8 cellular contexts compared by ENCODE assay signal in the genomic region with DNA sequence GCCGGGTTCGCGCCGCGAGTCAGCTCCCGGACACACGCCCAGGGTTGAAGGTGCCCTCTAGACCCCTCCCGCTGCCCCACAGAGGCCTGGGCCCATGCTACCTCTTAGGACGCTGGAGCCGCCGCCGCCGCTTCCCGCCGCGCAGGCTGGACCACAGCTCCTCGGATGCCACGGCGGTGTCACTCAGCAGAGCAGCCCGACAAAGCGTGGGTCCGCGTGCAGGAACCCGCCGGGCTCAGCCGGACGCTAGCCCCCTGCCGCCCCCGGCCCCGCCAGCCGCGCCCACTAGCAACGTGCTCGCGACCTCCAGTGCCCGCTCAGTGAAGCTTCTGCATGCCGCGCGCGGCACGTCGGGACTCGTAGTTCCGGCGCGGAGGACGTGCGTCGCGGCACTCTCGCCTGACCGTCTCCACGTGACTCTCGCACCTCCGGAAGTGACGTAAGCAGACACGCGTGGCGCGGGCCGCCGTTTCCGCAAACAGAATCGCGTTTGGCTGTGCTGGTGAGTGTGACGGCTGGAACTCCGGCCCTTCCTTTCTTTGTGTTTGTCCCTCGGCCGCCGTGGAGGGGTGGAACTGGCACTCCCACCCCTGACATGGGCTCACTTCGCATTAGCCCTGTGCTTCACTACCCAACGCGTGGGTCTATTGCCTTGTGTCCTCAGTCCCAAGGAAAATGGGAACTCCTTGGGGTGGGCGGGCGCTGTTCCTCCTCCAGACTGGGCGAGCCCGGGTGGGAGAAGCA. TPM values are rescaled to one million over a fixed set of nuclear protein-coding genes. Genes with fewer than 3 reads are reported as not detected.
DNase-seq lines count a peak whose midpoint lies in the region; ATAC-seq and TF ChIP-seq lines count a peak whose summit lies in the region.

TSS of gene FAM210A (minus strand) at position 331 of the 744 bp plus-strand sequence. CDS start 44,481 bp downstream, outside the sequence.
TSS of gene RNMT (plus strand) at position 446 of the 744 bp plus-strand sequence. CDS start 4,845 bp downstream, outside the sequence.

- ATAC-seq in HG02884 (IDR thresholded peaks at IDR 0.05; ENCODE audit: unreplicated experiment) = peak; percentile 85

- DNase-seq in GM13977 (ENCODE audit: low spot score) = peak; percentile 93
- peak; percentile 57 for DNase-seq in NCI-H1694 (lab: John Stamatoyannopoulos, UW)
- peak; percentile 76 to 98 (median 94) for DNase-seq in amygdala (lab: John Stamatoyannopoulos, UW)
- peak; percentile 96 for DNase-seq in left ventricle myocardium inferior
- peak; percentile 87 for DNase-seq in progenitor cell of endocrine pancreas (ENCODE audit: low spot score, unreplicated experiment)
- DNase-seq in ureter (ENCODE audit: low spot score) = peak; percentile 96

- H3K36me3 ChIP-seq in left ventricle myocardium inferior = peaks cover 1% of the 10 kb centered on the region

- peak within 1 kb of the TSS; percentile 93 for H3K4me3 Mint-ChIP-seq in T-helper 1 cell treated with Interleukin-12 subunit alpha and Interleukin-12 subunit beta and Interleukin-4 antibody, amounts not matched to agents 30 μg/mL and 1 μg/mL, for 36 hours
- H3K4me3 Mint-ChIP-seq in progenitor cell of endocrine pancreas (ENCODE audit: low read depth) = peak within 1 kb of the TSS; percentile 95

- TF ChIP-seq CTCF in GM13977 (IDR thresholded peaks at IDR 0.05; ENCODE audit: extremely low read depth, insufficient read depth, missing control alignments) = peak; percentile 42
- peak; percentile 16 for TF ChIP-seq CTCF in left ventricle myocardium inferior (IDR thresholded peaks at IDR 0.05; ENCODE audit: borderline replicate concordance)
- no peak for TF ChIP-seq CTCF in progenitor cell of endocrine pancreas (IDR thresholded peaks at IDR 0.05; ENCODE audit: unreplicated experiment)

- no peaks in the 10 kb centered on the region for H3K9me3 ChIP-seq in left ventricle myocardium inferior (replicated peaks)

- H3K27ac ChIP-seq in left ventricle myocardium inferior (replicated peaks) = peak within 1 kb of the TSS; percentile 91

- no peaks in the 10 kb centered on the region for H3K27me3 Mint-ChIP-seq in T-helper 1 cell treated with Interleukin-12 subunit alpha and Interleukin-12 subunit beta and Interleukin-4 antibody, amounts not matched to agents 30 μg/mL and 1 μg/mL, for 36 hours (ENCODE audit: low read depth)
- H3K27me3 Mint-ChIP-seq in progenitor cell of endocrine pancreas = no peaks in the 10 kb centered on the region

- peaks cover 66% of the 10 kb centered on the region for H3K4me1 ChIP-seq in left ventricle myocardium inferior

- no peaks in the 10 kb centered on the region for H3K27me3 ChIP-seq in left ventricle myocardium inferior (ENCODE audit: low read depth)

- peak within 1 kb of the TSS; percentile 96 for H3K4me3 ChIP-seq in left ventricle myocardium inferior

- peaks cover 52% of the 10 kb centered on the region for H3K4me1 Mint-ChIP-seq in T-helper 1 cell treated with Interleukin-12 subunit alpha and Interleukin-12 subunit beta and Interleukin-4 antibody, amounts not matched to agents 30 μg/mL and 1 μg/mL, for 36 hours (ENCODE audit: low read depth)
- peaks cover 21% of the 10 kb centered on the region for H3K4me1 Mint-ChIP-seq in progenitor cell of endocrine pancreas (ENCODE audit: low read depth)

- intact Hi-C loops in left ventricle myocardium inferior (cut with micrococcal nuclease) = no loop called here

- peaks cover 22% of the 10 kb centered on the region for H3K36me3 Mint-ChIP-seq in T-helper 1 cell treated with Interleukin-12 subunit alpha and Interleukin-12 subunit beta and Interleukin-4 antibody, amounts not matched to agents 30 μg/mL and 1 μg/mL, for 36 hours (ENCODE audit: low read depth)
- H3K36me3 Mint-ChIP-seq in progenitor cell of endocrine pancreas (ENCODE audit: insufficient read depth) = no peaks in the 10 kb centered on the region

- in situ Hi-C loops in GM13977 (cut with MboI; ENCODE audit: low pct_unique_long_range_greater_than_20kb, low sequenced_read_pairs, unreplicated experiment) = no loop called here

- H3K9me3 Mint-ChIP-seq in T-helper 1 cell treated with Interleukin-12 subunit alpha and Interleukin-12 subunit beta and Interleukin-4 antibody, amounts not matched to agents 30 μg/mL and 1 μg/mL, for 36 hours = no peaks in the 10 kb centered on the region
- no peaks in the 10 kb centered on the region for H3K9me3 Mint-ChIP-seq in progenitor cell of endocrine pancreas (ENCODE audit: low read depth)

- peak within 1 kb of the TSS; percentile 95 for H3K27ac Mint-ChIP-seq in T-helper 1 cell treated with Interleukin-12 subunit alpha and Interleukin-12 subunit beta and Interleukin-4 antibody, amounts not matched to agents 30 μg/mL and 1 μg/mL, for 36 hours
- peak within 1 kb of the TSS; percentile 99 for H3K27ac Mint-ChIP-seq in progenitor cell of endocrine pancreas

RNA-seq across cellular contexts. Expression of gene FAM210A, which starts in this region (rescaled TPM):
- total RNA-seq in left ventricle myocardium inferior = 52.9 TPM
- 11.0 and 12.7 TPM in 2 replicates for total RNA-seq in progenitor cell of endocrine pancreas
- total RNA-seq in ureter = 14.8 TPM

RNA-seq across cellular contexts. Expression of gene RNMT, which starts in this region (rescaled TPM):
- total RNA-seq in left ventricle myocardium inferior = 24.2 TPM
- total RNA-seq in progenitor cell of endocrine pancreas = 41.0 and 47.6 TPM in 2 replicates
- 41.2 TPM for total RNA-seq in ureter

Comparison
In these comparisons a context has a peak if more than half of its experiments do, and no peak if none do; other contexts are left out.
1. Peak in every context shown above with its lines: DNase-seq, ATAC-seq, H3K4me3 ChIP-seq and H3K27ac ChIP-seq.